ENCODE assay signal across 24 cellular contexts in genomic region chr17:33637534-33637933, GRCh38.
DNase-seq lines count a peak whose midpoint lies in the region; ATAC-seq and TF ChIP-seq lines count a peak whose summit lies in the region.
"Had no signal": no experiment of that assay in that cellular context is flagged by ENCODE, and none has a peak within 500 bp of the region (broad histone marks: within the 10 kb centered on the region; RNA-seq: fewer than 3 reads in every experiment).

No MANE protein-coding gene starts in this region.

- no peaks in the 10 kb centered on the region for H3K4me1 ChIP-seq in MM.1S (ENCODE audit: low read length)
- H3K4me1 ChIP-seq: Peyer's patch had no signal

- ATAC-seq in activated naive CD8-positive, alpha-beta T cell treated with anti-CD3 and anti-CD28 coated beads, Interleukin-2, amount 50 U/mL, for 24 hours: no peak
- ATAC-seq in left colon: peak; percentile 50
- no peak for ATAC-seq in GM19328 (IDR thresholded peaks at IDR 0.05; ENCODE audit: unreplicated experiment)
- ATAC-seq in T-helper 17 cell: no peak

- H3K36me3 ChIP-seq in MM.1S (replicated peaks; ENCODE audit: insufficient read depth, low read length): no peaks in the 10 kb centered on the region
- H3K36me3 ChIP-seq: Peyer's patch had no signal

- H4K20me1 ChIP-seq in MM.1S (ENCODE audit: insufficient read depth, low read length): no peaks in the 10 kb centered on the region

- H3K4me3 ChIP-seq in MM.1S (ENCODE audit: low read length): no peak overlapping the region
- H3K4me3 ChIP-seq: Peyer's patch had no signal

- H3K9me3 ChIP-seq in MM.1S (replicated peaks; ENCODE audit: insufficient read depth, low read length) (no peaks in the 10 kb centered on the region), T-helper 17 cell (ENCODE audit: control insufficient read depth, low read length, poor library complexity, severe bottlenecking) (peaks cover 6% of the 10 kb centered on the region)
- H3K9me3 ChIP-seq: Peyer's patch had no signal

- H3K27ac ChIP-seq in MM.1S (ENCODE audit: low read length): no peak overlapping the region
- H3K27ac ChIP-seq: Peyer's patch had no signal

- no peak overlapping the region for H3K9ac ChIP-seq in MM.1S (ENCODE audit: low read length)

- H3K79me2 ChIP-seq in MM.1S (ENCODE audit: low read length): no peaks in the 10 kb centered on the region

- TF ChIP-seq CTCF in MM.1S (IDR thresholded peaks at IDR 0.05; ENCODE audit: low read length): no peak

- H3K4me1 Mint-ChIP-seq in activated naive CD8-positive, alpha-beta T cell (ENCODE audit: low read depth): peaks cover 10% of the 10 kb centered on the region
- H3K4me1 Mint-ChIP-seq in activated naive CD8-positive, alpha-beta T cell treated with anti-CD3 and anti-CD28 coated beads, Interleukin-2, amount 50 U/mL, for 24 hours: no peaks in the 10 kb centered on the region
- peaks cover 17% of the 10 kb centered on the region for H3K4me1 Mint-ChIP-seq in T-helper 2 cell treated with Interferon-gamma antibody and Interleukin-4, amounts not matched to agents 5 μg/mL and 100 μg/mL, for 36 hours (ENCODE audit: low read depth)
- no peaks in the 10 kb centered on the region for H3K4me1 Mint-ChIP-seq in T-helper 17 cell

- H2AFZ ChIP-seq in MM.1S (ENCODE audit: low read length): no peak overlapping the region

- intact Hi-C loops in left colon (cut with DNase I, micrococcal nuclease): no loop called here

- no peaks in the 10 kb centered on the region for H3K27me3 ChIP-seq in MM.1S (replicated peaks; ENCODE audit: insufficient read depth, low read length)
- H3K27me3 ChIP-seq: Peyer's patch had no signal

- peak overlapping the region; percentile 8 for H3K27ac Mint-ChIP-seq in activated naive CD8-positive, alpha-beta T cell
- no peak overlapping the region for H3K27ac Mint-ChIP-seq in activated naive CD8-positive, alpha-beta T cell treated with anti-CD3 and anti-CD28 coated beads, Interleukin-2, amount 50 U/mL, for 24 hours
- H3K27ac Mint-ChIP-seq in T-helper 2 cell treated with Interferon-gamma antibody and Interleukin-4, amounts not matched to agents 5 μg/mL and 100 μg/mL, for 36 hours: peak overlapping the region; percentile 72
- no peak overlapping the region for H3K27ac Mint-ChIP-seq in T-helper 17 cell
- H3K27ac Mint-ChIP-seq: IgD-negative memory B cell had no signal

- peaks cover 13% of the 10 kb centered on the region for H3K9me3 Mint-ChIP-seq in activated naive CD8-positive, alpha-beta T cell (ENCODE audit: low read depth)
- peaks cover 30% of the 10 kb centered on the region for H3K9me3 Mint-ChIP-seq in activated naive CD8-positive, alpha-beta T cell treated with anti-CD3 and anti-CD28 coated beads, Interleukin-2, amount 50 U/mL, for 24 hours
- H3K9me3 Mint-ChIP-seq in T-helper 2 cell treated with Interferon-gamma antibody and Interleukin-4, amounts not matched to agents 5 μg/mL and 100 μg/mL, for 36 hours: peaks cover 19% of the 10 kb centered on the region

- no peaks in the 10 kb centered on the region for H3F3A ChIP-seq in MM.1S (ENCODE audit: insufficient read depth, low read length)

- H3K27me3 Mint-ChIP-seq in activated naive CD8-positive, alpha-beta T cell: no peaks in the 10 kb centered on the region
- no peaks in the 10 kb centered on the region for H3K27me3 Mint-ChIP-seq in activated naive CD8-positive, alpha-beta T cell treated with anti-CD3 and anti-CD28 coated beads, Interleukin-2, amount 50 U/mL, for 24 hours
- H3K27me3 Mint-ChIP-seq in T-helper 2 cell treated with Interferon-gamma antibody and Interleukin-4, amounts not matched to agents 5 μg/mL and 100 μg/mL, for 36 hours (ENCODE audit: low read depth): no peaks in the 10 kb centered on the region
- no peaks in the 10 kb centered on the region for H3K27me3 Mint-ChIP-seq in T-helper 17 cell

- H3K36me3 Mint-ChIP-seq in activated naive CD8-positive, alpha-beta T cell: peaks cover 5% of the 10 kb centered on the region
- H3K36me3 Mint-ChIP-seq in activated naive CD8-positive, alpha-beta T cell treated with anti-CD3 and anti-CD28 coated beads, Interleukin-2, amount 50 U/mL, for 24 hours (ENCODE audit: low read depth): no peaks in the 10 kb centered on the region
- H3K36me3 Mint-ChIP-seq in T-helper 2 cell treated with Interferon-gamma antibody and Interleukin-4, amounts not matched to agents 5 μg/mL and 100 μg/mL, for 36 hours (ENCODE audit: low read depth): peaks cover 7% of the 10 kb centered on the region
- H3K36me3 Mint-ChIP-seq in T-helper 17 cell (ENCODE audit: low read depth): no peaks in the 10 kb centered on the region
- H3K36me3 Mint-ChIP-seq: IgD-negative memory B cell had no signal

- DNase-seq in activated naive CD8-positive, alpha-beta T cell treated with anti-CD3 and anti-CD28 coated beads, Interleukin-2, amount 50 U/mL, for 24 hours: no peak
- DNase-seq in MM.1S: peak; percentile 59
- DNase-seq in T-helper 2 cell treated with Interferon-gamma antibody and Interleukin-4, amounts not matched to agents 5 μg/mL and 100 μg/mL, for 36 hours (ENCODE audit: low spot score): no peak
- no peak for DNase-seq in left colon
- DNase-seq in T-helper 17 cell: no peak
- no peak for DNase-seq in DMS153 treated with DMSO at 0.1 percent for 48 hours (lab: John Stamatoyannopoulos, UW; ENCODE audit: unreplicated experiment)
- DNase-seq: C1 segment of cervical spinal cord; CD8-positive, alpha-beta memory T cell; DMS 273 treated with DMSO at 0.1 percent for 48 hours; DND-41; HCEC 1CT; NCI-H1092 treated with DMSO at 0.1 percent for 48 hours; NCI-H1436; NCI-H187; NCI-H2081 treated with DMSO at 0.1 percent for 48 hours; NCI-H2171; NCI-H226; NCI-H510A; NCI-H69; Peyer's patch; SHP77 treated with DMSO at 0.1 percent for 48 hours had no signal

- H3K4me3 Mint-ChIP-seq in activated naive CD8-positive, alpha-beta T cell: no peak overlapping the region
- H3K4me3 Mint-ChIP-seq in activated naive CD8-positive, alpha-beta T cell treated with anti-CD3 and anti-CD28 coated beads, Interleukin-2, amount 50 U/mL, for 24 hours: no peak overlapping the region
- H3K4me3 Mint-ChIP-seq in T-helper 2 cell treated with Interferon-gamma antibody and Interleukin-4, amounts not matched to agents 5 μg/mL and 100 μg/mL, for 36 hours: peak overlapping the region; percentile 28
- no peak overlapping the region for H3K4me3 Mint-ChIP-seq in T-helper 17 cell

- 0 out of 2 replicates have a peak overlapping the region, but pooled peaks have one; percentile 13 for H3K4me2 ChIP-seq in MM.1S (ENCODE audit: low read depth, low read length)

- no peaks in the 10 kb centered on the region for H3K9me2 ChIP-seq in MM.1S (replicated peaks; ENCODE audit: insufficient read depth, low read length)

Comparison
In these comparisons a context has a peak if more than half of its experiments do, and no peak if none do; other contexts are left out.
1. H3K27ac Mint-ChIP-seq: peak in activated naive CD8-positive, alpha-beta T cell (single experiment) and T-helper 2 cell treated with Interferon-gamma antibody and Interleukin-4, amounts not matched to agents 5 μg/mL and 100 μg/mL, for 36 hours (single experiment); none in activated naive CD8-positive, alpha-beta T cell treated with anti-CD3 and anti-CD28 coated beads, Interleukin-2, amount 50 U/mL, for 24 hours (single experiment) and T-helper 17 cell (single experiment).